30 cellular contexts compared by ENCODE assay signal in genomic region chr7:124261710-124262109, GRCh38.
"Had no signal": no experiment of that assay in that cellular context is flagged by ENCODE, and none has a peak within 500 bp of the region (broad histone marks: within the 10 kb centered on the region; RNA-seq: fewer than 3 reads in every experiment).

No MANE protein-coding gene starts in this region.

- H3K36me3 Mint-ChIP-seq: activated naive CD8-positive, alpha-beta T cell treated with anti-CD3 and anti-CD28 coated beads for 36 hours had no signal

- H3K4me3 ChIP-seq: ascending aorta, cardiac muscle cell, PC-9 had no signal

- DNase-seq: activated CD4-positive, alpha-beta T cell treated with anti-CD3 and anti-CD28 coated beads, Interleukin-2, amount 10 ng/mL, durations not matched to agents 24 days and 14 days; activated CD4-positive, alpha-beta T cell treated with anti-CD3 and anti-CD28 coated beads, Interleukin-2, amount 50 U/mL, for 4 hours; activated CD8-positive, alpha-beta T cell treated with anti-CD3 and anti-CD28 coated beads for 36 hours; activated effector memory CD4-positive, alpha-beta T cell treated with anti-CD3 and anti-CD28 coated beads, Interleukin-2, amount 50 U/mL, for 16 hours; activated naive CD4-positive, alpha-beta T cell; activated naive CD4-positive, alpha-beta T cell treated with anti-CD3 and anti-CD28 coated beads, Interleukin-2, amount 50 U/mL, for 16 hours; activated naive CD8-positive, alpha-beta T cell treated with anti-CD3 and anti-CD28 coated beads for 36 hours; activated T-cell treated with anti-CD3 and anti-CD28 coated beads, Interleukin-2, amount 50 U/mL, for 1 hour; activated T-cell treated with anti-CD3 and anti-CD28 coated beads, Interleukin-2, amount 50 U/mL, for 72 hours; amniotic stem cell; MM.1S; NCI-H1105; NCI-H1436; NCI-H1694; NCI-H1930; NCI-H2081 treated with DMSO at 0.1 percent for 48 hours; NCI-H226; NCI-H446 treated with DMSO at 0.1 percent for 48 hours; NCI-H524; NCI-H69; NK-92 treated with Interleukin-12 subunit alpha and Interleukin-12 subunit beta, amount 100 ng/mL, for 24 hours; PC-9; Right ventricle myocardium superior; T1000; WERI-Rb-1 had no signal

- H3K9me3 Mint-ChIP-seq: activated CD8-positive, alpha-beta T cell treated with anti-CD3 and anti-CD28 coated beads for 36 hours; activated naive CD8-positive, alpha-beta T cell treated with anti-CD3 and anti-CD28 coated beads for 36 hours had no signal

- H3K27ac ChIP-seq: ascending aorta, cardiac muscle cell, PC-9, WERI-Rb-1 had no signal

- H3K4me3 Mint-ChIP-seq: activated CD4-positive, alpha-beta T cell treated with anti-CD3 and anti-CD28 coated beads, Interleukin-2, amount 10 ng/mL, durations not matched to agents 24 days and 14 days; activated CD8-positive, alpha-beta T cell treated with anti-CD3 and anti-CD28 coated beads for 36 hours; activated naive CD8-positive, alpha-beta T cell treated with anti-CD3 and anti-CD28 coated beads for 36 hours; activated T-cell treated with anti-CD3 and anti-CD28 coated beads, Interleukin-2, amount 50 U/mL, for 72 hours; activated T-helper 17 cell treated with anti-CD3 and anti-CD28 coated beads, Interleukin-2, amount 50 U/mL, for 72 hours; central memory CD8-positive, alpha-beta T cell had no signal

- H3K27me3 Mint-ChIP-seq: activated CD4-positive, alpha-beta T cell treated with anti-CD3 and anti-CD28 coated beads, Interleukin-2, amount 10 ng/mL, durations not matched to agents 24 days and 14 days; activated CD8-positive, alpha-beta T cell treated with anti-CD3 and anti-CD28 coated beads for 36 hours; activated naive CD8-positive, alpha-beta T cell treated with anti-CD3 and anti-CD28 coated beads for 36 hours; activated T-helper 17 cell treated with anti-CD3 and anti-CD28 coated beads, Interleukin-2, amount 50 U/mL, for 72 hours; central memory CD8-positive, alpha-beta T cell had no signal

- H3K36me3 ChIP-seq: ascending aorta, cardiac muscle cell, WERI-Rb-1 had no signal

- ATAC-seq: activated CD8-positive, alpha-beta T cell treated with anti-CD3 and anti-CD28 coated beads for 36 hours; activated T-cell treated with anti-CD3 and anti-CD28 coated beads, Interleukin-2, amount 50 U/mL, for 72 hours; activated T-helper 17 cell treated with anti-CD3 and anti-CD28 coated beads, Interleukin-2, amount 50 U/mL, for 72 hours had no signal

- H3K4me1 Mint-ChIP-seq: activated CD4-positive, alpha-beta T cell treated with anti-CD3 and anti-CD28 coated beads, Interleukin-2, amount 10 ng/mL, durations not matched to agents 24 days and 14 days; activated naive CD8-positive, alpha-beta T cell treated with anti-CD3 and anti-CD28 coated beads for 36 hours; activated T-helper 17 cell treated with anti-CD3 and anti-CD28 coated beads, Interleukin-2, amount 50 U/mL, for 72 hours; central memory CD8-positive, alpha-beta T cell had no signal

- H3K27me3 ChIP-seq: ascending aorta, cardiac muscle cell had no signal

- H3K27ac Mint-ChIP-seq: activated CD4-positive, alpha-beta T cell treated with anti-CD3 and anti-CD28 coated beads, Interleukin-2, amount 10 ng/mL, durations not matched to agents 24 days and 14 days; activated CD8-positive, alpha-beta T cell treated with anti-CD3 and anti-CD28 coated beads for 36 hours; activated naive CD8-positive, alpha-beta T cell treated with anti-CD3 and anti-CD28 coated beads for 36 hours; activated T-cell treated with anti-CD3 and anti-CD28 coated beads, Interleukin-2, amount 50 U/mL, for 72 hours; activated T-helper 17 cell treated with anti-CD3 and anti-CD28 coated beads, Interleukin-2, amount 50 U/mL, for 72 hours had no signal

- H3K4me1 ChIP-seq: ascending aorta had no signal

- H3K9me3 ChIP-seq: ascending aorta had no signal

- H3K9ac ChIP-seq: KMS-11 had no signal

- H3K4me2 ChIP-seq: PC-9 had no signal
